1 cellular context compared by ENCODE assay signal in the genomic region with DNA sequence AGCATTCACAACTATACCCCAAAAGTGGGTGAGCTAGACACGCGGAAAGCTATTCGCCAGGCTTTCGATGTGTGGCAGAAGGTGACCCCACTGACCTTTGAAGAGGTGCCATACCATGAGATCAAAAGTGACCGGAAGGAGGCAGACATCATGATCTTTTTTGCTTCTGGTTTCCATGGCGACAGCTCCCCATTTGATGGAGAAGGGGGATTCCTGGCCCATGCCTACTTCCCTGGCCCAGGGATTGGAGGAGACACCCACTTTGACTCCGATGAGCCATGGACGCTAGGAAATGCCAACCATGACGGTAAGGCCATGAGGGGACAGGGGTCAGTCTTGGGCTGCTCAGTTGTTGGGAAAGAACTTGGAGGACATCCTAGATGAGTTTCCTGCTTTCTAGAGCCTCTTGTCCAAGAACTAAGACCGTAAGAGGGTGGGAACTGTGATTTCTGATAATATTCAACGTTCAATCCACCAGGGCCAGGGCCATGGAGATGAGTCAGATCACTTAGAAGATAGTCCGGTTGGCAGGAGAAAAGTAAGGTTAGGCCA.
A peak's percentile ranks its signal among the peaks of the same experiment; 100 is the strongest.
TF ChIP-seq lines count a peak whose summit lies in the region.

No MANE protein-coding gene starts in this region.

TF ChIP-seq in HepG2, 621 proteins besides CTCF, POLR2A, EP300 and RAD21:
- TF ChIP-seq CEBPG (CRISPR knock-in tag; IDR thresholded peaks at IDR 0.05) (no peak), RFX1 (IDR thresholded peaks at IDR 0.05) (peak; percentile 60)
TF ChIP-seq in HepG2: peak in this region for 1.
